21 cellular contexts compared by ENCODE assay signal in genomic region chrX:153707406-153707805, GRCh38. TPM values are rescaled to one million over a fixed set of nuclear protein-coding genes. Genes with fewer than 3 reads are reported as not detected.
"Had no signal": no experiment of that assay in that cellular context is flagged by ENCODE, and none has a peak within 500 bp of the region (broad histone marks: within the 10 kb centered on the region; RNA-seq: fewer than 3 reads in every experiment).

No MANE protein-coding gene starts in this region.

- H3K9me3 ChIP-seq: MG63, SK-N-SH had no signal

- H3K27me3 ChIP-seq: MG63 had no signal

- DNase-seq: IMR-90, Karpas-422, KG1, MG63, NCI-H1092 treated with DMSO at 0.1 percent for 48 hours, NCI-H1436, NCI-H187, NCI-H2029, NCI-H2081 treated with DMSO at 0.1 percent for 48 hours, NCI-H2171, NCI-H226, NCI-H446, NCI-H510A, NCI-H524 treated with DMSO at 0.1 percent for 48 hours, NCI-H69, NCI-H774, RPMI8226, SHP77, SK-N-SH had no signal

- H3K36me3 ChIP-seq: MG63 had no signal

- H3K4me3 ChIP-seq: MG63 had no signal

RNA-seq across cellular contexts. Expression of gene PNCK, which starts 33.8 kb away (rescaled TPM):
- total RNA-seq: HepG2, HT1080 had no signal
